ENCODE assay signal across 24 cellular contexts in the genomic region with DNA sequence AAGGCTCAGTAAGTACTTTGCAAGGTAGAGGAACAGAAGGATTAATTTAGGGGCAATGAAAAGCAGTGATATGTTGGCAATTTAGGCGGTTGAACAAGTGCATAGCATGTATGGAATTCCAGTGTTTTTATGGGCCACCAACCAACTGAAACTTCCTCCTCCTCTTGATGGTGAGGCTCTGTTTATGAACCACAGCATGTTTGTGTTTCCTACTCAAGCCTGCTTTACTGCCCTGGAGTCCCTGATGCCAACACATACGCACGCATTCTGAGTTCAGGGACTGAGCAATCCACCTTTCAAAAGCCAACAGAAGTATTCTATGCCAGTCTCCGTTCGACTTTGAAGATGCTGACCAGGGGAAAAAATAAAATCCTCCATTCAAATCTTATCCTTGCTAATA.
DNase-seq lines count a peak whose midpoint lies in the region; ATAC-seq, FAIRE-seq and TF ChIP-seq lines count a peak whose summit lies in the region.
"Had no signal": no experiment of that assay in that cellular context is flagged by ENCODE, and none has a peak within 500 bp of the region (broad histone marks: within the 10 kb centered on the region; RNA-seq: fewer than 3 reads in every experiment).

No MANE protein-coding gene starts in this region.

- no peak for TF ChIP-seq POLR2A in breast epithelium (IDR thresholded peaks at IDR 0.05)

- CTCF ChIA-PET in MCF 10A (lab: Yijun Ruan, JAX) = no interaction called here

- H3K36me3 ChIP-seq in breast epithelium = no peaks in the 10 kb centered on the region
- H3K36me3 ChIP-seq in astrocyte (ENCODE audit: insufficient read depth, low read length) = no peaks in the 10 kb centered on the region
- H3K36me3 ChIP-seq in lower lobe of right lung = no peaks in the 10 kb centered on the region
- H3K36me3 ChIP-seq in tibial artery = no peaks in the 10 kb centered on the region
- H3K36me3 ChIP-seq: BE2C, pancreas had no signal

- peak; percentile 33 to 58 for ATAC-seq in lower lobe of right lung
- ATAC-seq in GM19455 (IDR thresholded peaks at IDR 0.05; ENCODE audit: unreplicated experiment) = no peak
- ATAC-seq in GM19035 (IDR thresholded peaks at IDR 0.05; ENCODE audit: unreplicated experiment) = no peak
- ATAC-seq: activated T-cell treated with anti-CD3 and anti-CD28 coated beads, Interleukin-2, amount 50 U/mL, for 4 hours; HCT116; pancreas; right cardiac atrium had no signal

- no peaks in the 10 kb centered on the region for H4K20me1 ChIP-seq in astrocyte (ENCODE audit: insufficient read depth, low read length)

- intact Hi-C loops in breast epithelium (cut with DNase I; ENCODE audit: low total_unique reads) = no loop called here
- intact Hi-C loops in MCF 10A (cut with micrococcal nuclease) = no loop called here
- intact Hi-C loops in lower lobe of right lung (cut with DNase I) = no loop called here
- intact Hi-C loops in tibial artery (cut with DNase I; ENCODE audit: low total_unique reads) = no loop called here

- H3K4me2 ChIP-seq in astrocyte (ENCODE audit: low read length) = peak overlapping the region; percentile 2

- H3K4me3 ChIP-seq in breast epithelium (no peak overlapping the region), astrocyte (ENCODE audit: insufficient read depth, low read depth, low read length) (no peak overlapping the region), lower lobe of right lung (no peak overlapping the region), tibial artery (no peak overlapping the region)
- H3K4me3 ChIP-seq: pancreas had no signal

- no peaks in the 10 kb centered on the region for H3K79me2 ChIP-seq in astrocyte (ENCODE audit: insufficient read depth, low read length)

- POLR2A ChIA-PET in MCF 10A (lab: Yijun Ruan, JAX) = no interaction called here

- H3K4me1 ChIP-seq in breast epithelium = no peaks in the 10 kb centered on the region
- no peaks in the 10 kb centered on the region for H3K4me1 ChIP-seq in astrocyte (ENCODE audit: insufficient read depth, low read length)
- peaks cover 4% of the 10 kb centered on the region for H3K4me1 ChIP-seq in lower lobe of right lung
- peaks cover 0 to 24% (median 10%) of the 10 kb centered on the region in 4 donors for H3K4me1 ChIP-seq in tibial artery
- H3K4me1 ChIP-seq: pancreas had no signal

- H2AFZ ChIP-seq in astrocyte (ENCODE audit: low read depth, low read length) = no peak overlapping the region

- peak overlapping the region; percentile 67 to 68 for H3K27ac ChIP-seq in breast epithelium
- no peak overlapping the region for H3K27ac ChIP-seq in astrocyte (ENCODE audit: low read depth, low read length)
- H3K27ac ChIP-seq in lower lobe of right lung = no peak overlapping the region
- H3K27ac ChIP-seq in tibial artery = peak overlapping the region; percentile 62 to 66
- H3K27ac ChIP-seq: pancreas had no signal

- H3K9me3 ChIP-seq in breast epithelium (no peaks in the 10 kb centered on the region), astrocyte (ENCODE audit: insufficient read depth, low read depth, low read length) (no peaks in the 10 kb centered on the region), lower lobe of right lung (no peaks in the 10 kb centered on the region), tibial artery (no peaks in the 10 kb centered on the region)
- H3K9me3 ChIP-seq: BE2C, pancreas had no signal

- no peak overlapping the region for H3K9ac ChIP-seq in astrocyte (ENCODE audit: low read length)

- no peak for FAIRE-seq in astrocyte (lab: Jason Lieb, UNC)
- FAIRE-seq: kidney, pancreas had no signal

- DNase-seq in breast epithelium (ENCODE audit: low spot score in 2 of 2) (peak in 1 of 2 donors; percentile 24), MCF 10A (ENCODE audit: unreplicated experiment) (no peak), astrocyte (ENCODE audit: low read depth) (no peak), lower lobe of right lung (no peak), tibial artery (no peak), NCI-H1105 (lab: John Stamatoyannopoulos, UW) (no peak)
- DNase-seq: activated B cell treated with CpG ODN at 0.5 μM for 24 hours; activated CD4-positive, alpha-beta T cell treated with anti-CD3 and anti-CD28 coated beads, Interleukin-2, amount 50 U/mL, for 1 hour; activated T-cell treated with anti-CD3 and anti-CD28 coated beads, Interleukin-2, amount 50 U/mL, for 4 hours; BE2C; glutamatergic neuron; kidney; mammary epithelial cell; pancreas; right cardiac atrium; SIG-M5; stimulated activated CD4-positive, alpha-beta T cell treated with anti-CD3 and anti-CD28 coated beads, Interleukin-12 subunit alpha, Interleukin-12 subunit beta, amount 100 ng/mL, for 4 hours; stimulated activated CD4-positive, alpha-beta T cell treated with anti-CD3 and anti-CD28 coated beads, Interleukin-4, amount 100 ng/mL, for 1 hour; substantia nigra; T1000 had no signal

- no peak for TF ChIP-seq CTCF in breast epithelium (IDR thresholded peaks at IDR 0.05)
- TF ChIP-seq CTCF in MCF 10A (IDR thresholded peaks at IDR 0.05; ENCODE audit: unreplicated experiment) = no peak
- no peak for TF ChIP-seq CTCF in astrocyte (IDR thresholded peaks at IDR 0.05; ENCODE audit: insufficient read depth, low read depth, low read length)
- no peak for TF ChIP-seq CTCF in lower lobe of right lung (IDR thresholded peaks at IDR 0.05)
- no peak for TF ChIP-seq CTCF in tibial artery (IDR thresholded peaks at IDR 0.05)

- H3K27ac Mint-ChIP-seq in MCF 10A (ENCODE audit: low read depth, unreplicated experiment) (no peak overlapping the region), astrocyte (ENCODE audit: unreplicated experiment) (no peak overlapping the region)
- H3K27ac Mint-ChIP-seq: activated B cell treated with CpG ODN at 0.5 μM for 24 hours had no signal

- H3K27me3 ChIP-seq in breast epithelium (no peaks in the 10 kb centered on the region), astrocyte (ENCODE audit: insufficient read depth, low read length) (no peaks in the 10 kb centered on the region), lower lobe of right lung (ENCODE audit: low read depth) (no peaks in the 10 kb centered on the region), tibial artery (no peaks in the 10 kb centered on the region)
- H3K27me3 ChIP-seq: BE2C, pancreas had no signal

- H3K36me3 Mint-ChIP-seq in MCF 10A (ENCODE audit: insufficient read depth, unreplicated experiment) (no peaks in the 10 kb centered on the region), astrocyte (ENCODE audit: low read depth, unreplicated experiment) (no peaks in the 10 kb centered on the region)
- H3K36me3 Mint-ChIP-seq: brain had no signal

- H3K9me3 Mint-ChIP-seq in MCF 10A (ENCODE audit: unreplicated experiment) = no peaks in the 10 kb centered on the region
- peaks cover 6% of the 10 kb centered on the region for H3K9me3 Mint-ChIP-seq in astrocyte (ENCODE audit: unreplicated experiment)
- H3K9me3 Mint-ChIP-seq: activated B cell treated with CpG ODN at 0.5 μM for 24 hours; activated T-cell treated with anti-CD3 and anti-CD28 coated beads, Interleukin-2, amount 50 U/mL, for 4 hours had no signal

- no peaks in the 10 kb centered on the region for H3K27me3 Mint-ChIP-seq in MCF 10A (ENCODE audit: insufficient read depth, unreplicated experiment)
- peaks cover 6% of the 10 kb centered on the region for H3K27me3 Mint-ChIP-seq in astrocyte (ENCODE audit: low read depth, unreplicated experiment)
- H3K27me3 Mint-ChIP-seq: activated B cell treated with CpG ODN at 0.5 μM for 24 hours had no signal

- H3K4me1 Mint-ChIP-seq in MCF 10A (ENCODE audit: insufficient read depth, unreplicated experiment) (no peaks in the 10 kb centered on the region), astrocyte (ENCODE audit: low read depth, unreplicated experiment) (no peaks in the 10 kb centered on the region)
- H3K4me1 Mint-ChIP-seq: activated B cell treated with CpG ODN at 0.5 μM for 24 hours had no signal

- no peak overlapping the region for H3K4me3 Mint-ChIP-seq in MCF 10A (ENCODE audit: unreplicated experiment)
- no peak overlapping the region for H3K4me3 Mint-ChIP-seq in astrocyte (ENCODE audit: unreplicated experiment)
- H3K4me3 Mint-ChIP-seq: activated B cell treated with CpG ODN at 0.5 μM for 24 hours; activated T-cell treated with anti-CD3 and anti-CD28 coated beads, Interleukin-2, amount 50 U/mL, for 4 hours; brain had no signal

- no TSS peak for BruUV-seq in MCF 10A (replicated peaks; lab: Mats Ljungman, UMichigan)

Comparison
In these comparisons a context has a peak if more than half of its experiments do, and no peak if none do; other contexts are left out.
1. H3K27ac ChIP-seq: peak in breast epithelium (2 of 2) and tibial artery (2 of 2); none in astrocyte (single experiment) and lower lobe of right lung (single experiment).
2. ATAC-seq: peak in lower lobe of right lung (2 of 2); none in GM19455 (single experiment) and GM19035 (single experiment).